1 cellular context compared by ENCODE assay signal in genomic region chr1:248828845-248829244, GRCh38.
A peak's percentile ranks its signal among the peaks of the same experiment; 100 is the strongest.
TF ChIP-seq lines count a peak whose summit lies in the region.

No MANE protein-coding gene starts in this region.

TF ChIP-seq in K562, 482 proteins besides CTCF, POLR2A, EP300 and RAD21 (continued from another document and continues in another):
- TF ChIP-seq ZBTB40 (IDR thresholded peaks at IDR 0.05): peak; percentile 41; the same call in 1 of the 2 replicates
- TF ChIP-seq ZBTB40 (CRISPR knock-in tag; IDR thresholded peaks at IDR 0.05): no peak
- TF ChIP-seq SETDB1 (IDR thresholded peaks at IDR 0.05; ENCODE audit: low read length): no peak
- no peak for TF ChIP-seq SMC3 (conservative IDR thresholded peaks at IDR 0.05; ENCODE audit: insufficient read depth, low read depth, low read length)
- TF ChIP-seq PREB (CRISPR knock-in tag; IDR thresholded peaks at IDR 0.05): no peak
- peak; percentile 99 for TF ChIP-seq CEBPB (tag; IDR thresholded peaks at IDR 0.05)
- peak; percentile 86 for TF ChIP-seq ZNF316 (IDR thresholded peaks at IDR 0.05)
- no peak for TF ChIP-seq DLX4 (CRISPR knock-in tag; IDR thresholded peaks at IDR 0.05)
- no peak for TF ChIP-seq JUNB (CRISPR knock-in tag; conservative IDR thresholded peaks at IDR 0.05)
- peak; percentile 57; the same call in 1 of the 2 replicates for TF ChIP-seq NCOA1 (IDR thresholded peaks at IDR 0.05; ENCODE audit: low read depth)
- no peak for TF ChIP-seq FUS (optimal IDR thresholded peaks at IDR 0.05; ENCODE audit: low read depth, low read length)
- no peak for TF ChIP-seq BRCA1 (IDR thresholded peaks at IDR 0.05)
- no peak for TF ChIP-seq BRCA1 (CRISPR knock-in tag; IDR thresholded peaks at IDR 0.05)
- TF ChIP-seq KDM4B (IDR thresholded peaks at IDR 0.05; ENCODE audit: borderline replicate concordance in 2 of 2, low read depth in 1 of 2): no peak
- TF ChIP-seq ASH1L (IDR thresholded peaks at IDR 0.05; ENCODE audit: borderline replicate concordance, low read depth, partially characterized antibody): no peak
- TF ChIP-seq ZNF431 (CRISPR knock-in tag; IDR thresholded peaks at IDR 0.05): no peak
- no peak for TF ChIP-seq ETS1 (conservative IDR thresholded peaks at IDR 0.05; ENCODE audit: control insufficient read depth, low read depth, low read length)
- no peak for TF ChIP-seq PHTF2 (CRISPR knock-in tag; IDR thresholded peaks at IDR 0.05)
- no peak for TF ChIP-seq ZNF583 (CRISPR knock-in tag; IDR thresholded peaks at IDR 0.05)
- TF ChIP-seq ZBTB26 (CRISPR knock-in tag; IDR thresholded peaks at IDR 0.05): no peak
- TF ChIP-seq BRF1 (IDR thresholded peaks at IDR 0.05; ENCODE audit: borderline replicate concordance, extremely low read depth, insufficient read length): no peak
- TF ChIP-seq CC2D1A (IDR thresholded peaks at IDR 0.05): 0 out of 2 replicates have a peak, but pooled peaks have one; percentile 23
- TF ChIP-seq ZFP36 (IDR thresholded peaks at IDR 0.05; ENCODE audit: low read depth, low read length, partially characterized antibody): no peak
- no peak for TF ChIP-seq XRCC3 (IDR thresholded peaks at IDR 0.05)
- TF ChIP-seq MEF2D (tag; conservative IDR thresholded peaks at IDR 0.05; ENCODE audit: low read depth): no peak
- TF ChIP-seq CBFA2T3 (IDR thresholded peaks at IDR 0.05): peak; percentile 88
- peak; percentile 56 for TF ChIP-seq TCF3 (CRISPR knock-in tag; IDR thresholded peaks at IDR 0.05)
- no peak for TF ChIP-seq ZNF696 (CRISPR knock-in tag; conservative IDR thresholded peaks at IDR 0.05)
- no peak for TF ChIP-seq MED1 (CRISPR knock-in tag; IDR thresholded peaks at IDR 0.05; ENCODE audit: borderline replicate concordance)
- no peak for TF ChIP-seq ZNF212 (CRISPR knock-in tag; IDR thresholded peaks at IDR 0.05)
- no peak for TF ChIP-seq MCM5 (IDR thresholded peaks at IDR 0.05; ENCODE audit: low read depth)
- peak in 1 of 2 experiments; percentile 94; a peak in 2 of 4 replicates for TF ChIP-seq RCOR1 (IDR thresholded peaks at IDR 0.05; ENCODE audit: borderline replicate concordance in 1 of 2, low read depth in 2 of 2, low read length in 2 of 2)
- TF ChIP-seq CGGBP1 (CRISPR knock-in tag; IDR thresholded peaks at IDR 0.05): no peak
- peak; percentile 98 for TF ChIP-seq JUND (IDR thresholded peaks at IDR 0.05; ENCODE audit: borderline replicate concordance, low read depth, low read length)
- TF ChIP-seq JUND (tag; IDR thresholded peaks at IDR 0.05; ENCODE audit: borderline replicate concordance, low read depth, low read length): peak; percentile 97
- TF ChIP-seq CBFA2T2 (conservative IDR thresholded peaks at IDR 0.05): peak; percentile 73
- no peak for TF ChIP-seq BRD4 (IDR thresholded peaks at IDR 0.05)
- TF ChIP-seq SP2 (IDR thresholded peaks at IDR 0.05; ENCODE audit: extremely low read depth, low read depth, low read length, poor library complexity, severe bottlenecking): no peak
- TF ChIP-seq POLR3A (IDR thresholded peaks at IDR 0.05; ENCODE audit: borderline replicate concordance, extremely low read depth, insufficient read depth, insufficient read length): no peak
- TF ChIP-seq ZNF354B (CRISPR knock-in tag; IDR thresholded peaks at IDR 0.05): no peak
- no peak for TF ChIP-seq POLR2G (IDR thresholded peaks at IDR 0.05; ENCODE audit: low read depth, low read length)
- TF ChIP-seq ZBTB7A (IDR thresholded peaks at IDR 0.05; ENCODE audit: borderline replicate concordance, control insufficient read depth, low read depth, low read length): no peak
- TF ChIP-seq RREB1 (CRISPR knock-in tag; IDR thresholded peaks at IDR 0.05): no peak
- no peak for TF ChIP-seq NR3C1 (CRISPR knock-in tag; IDR thresholded peaks at IDR 0.05)
